In the genomic region with DNA sequence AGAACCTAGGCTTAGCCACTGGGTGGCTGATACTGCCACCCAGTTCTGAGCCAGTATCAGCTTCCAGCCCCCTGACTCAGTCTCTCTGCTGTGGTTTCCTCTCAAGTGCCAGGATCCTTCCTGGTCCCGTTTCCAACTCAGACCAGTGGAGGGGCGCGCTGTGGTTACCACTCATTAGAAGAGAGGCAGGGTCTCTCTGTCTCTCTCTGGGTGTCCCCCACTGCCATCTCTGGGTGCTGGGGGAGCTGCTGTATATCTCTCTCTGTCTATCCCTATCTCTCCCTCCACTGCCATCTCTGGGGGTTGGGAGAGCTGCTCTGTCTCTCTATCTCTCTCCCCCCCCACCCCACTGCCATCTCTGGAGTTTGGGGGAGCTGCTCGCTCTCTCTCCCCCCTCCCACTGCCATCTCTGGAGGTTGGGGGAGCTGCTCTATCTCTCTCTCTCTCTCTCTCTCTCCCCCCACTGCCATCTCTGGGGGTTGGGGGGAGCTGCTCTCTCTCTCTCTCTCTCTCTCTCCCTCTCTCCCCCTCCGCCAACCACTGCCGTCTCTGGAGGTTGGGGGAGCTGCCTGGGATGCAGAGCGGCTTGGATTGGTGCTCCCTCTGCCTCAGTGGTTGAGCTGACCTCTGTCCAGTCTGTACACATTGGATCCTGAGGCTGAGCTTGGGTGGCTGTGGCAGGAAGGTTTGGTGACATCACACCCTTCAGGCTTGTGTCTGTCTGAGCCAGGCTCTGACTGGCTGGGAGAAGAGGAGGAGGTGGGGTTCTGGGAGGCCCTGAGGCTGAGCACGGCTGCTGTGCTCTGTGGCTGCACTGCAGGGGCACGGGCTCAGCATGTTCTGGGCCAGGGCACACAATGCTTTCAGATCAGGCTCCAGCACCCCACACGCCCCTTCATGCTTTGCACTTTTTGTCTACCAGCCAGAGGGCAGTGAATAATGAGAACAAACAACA, we compare ENCODE assay signal across 9 cellular contexts.
DNase-seq lines count a peak whose midpoint lies in the region; ATAC-seq and TF ChIP-seq lines count a peak whose summit lies in the region.
"Had no signal": no experiment of that assay in that cellular context is flagged by ENCODE, and none has a peak within 500 bp of the region (broad histone marks: within the 10 kb centered on the region; RNA-seq: fewer than 3 reads in every experiment).

No MANE protein-coding gene starts in this region.

- no peaks in the 10 kb centered on the region for H3K27me3 ChIP-seq in GM23338 (ENCODE audit: insufficient read depth)

- H3K4me3 Mint-ChIP-seq in GM23338 (no peak overlapping the region), osteocyte (ENCODE audit: unreplicated experiment) (no peak overlapping the region)

- ATAC-seq in GM23338, result peak; percentile 64
- ATAC-seq in HG03439 (IDR thresholded peaks at IDR 0.05; ENCODE audit: unreplicated experiment), result no peak
- ATAC-seq in HG03469 (IDR thresholded peaks at IDR 0.05; ENCODE audit: unreplicated experiment), result no peak

- no peak overlapping the region for H2AFZ ChIP-seq in GM23338

- no peaks in the 10 kb centered on the region for H3K79me2 ChIP-seq in GM23338 (replicated peaks; ENCODE audit: insufficient read depth)

- in situ Hi-C loops in SK-MEL-5 (cut with HindIII; ENCODE audit: low pct_unique_long_range_greater_than_20kb, low sequenced_read_pairs), result no loop called here

- H3K27ac Mint-ChIP-seq in GM23338 (peak overlapping the region; percentile 43; the same call in 1 of the 2 replicates), osteocyte (ENCODE audit: unreplicated experiment) (peak overlapping the region; percentile 81)

- no peaks in the 10 kb centered on the region for H4K20me1 ChIP-seq in GM23338 (replicated peaks; ENCODE audit: insufficient read depth)

- H3K27me3 Mint-ChIP-seq in GM23338 (ENCODE audit: insufficient read depth, low read depth, poor library complexity) (peaks cover 3% of the 10 kb centered on the region), osteocyte (ENCODE audit: unreplicated experiment) (no peaks in the 10 kb centered on the region)

- no peaks in the 10 kb centered on the region for H3K4me1 ChIP-seq in GM23338 (ENCODE audit: insufficient read depth)

- no peaks in the 10 kb centered on the region for H3K9me2 ChIP-seq in GM23338 (ENCODE audit: insufficient read depth)

- H3K36me3 Mint-ChIP-seq in GM23338 (ENCODE audit: low read depth), result no peaks in the 10 kb centered on the region
- H3K36me3 Mint-ChIP-seq in osteocyte (ENCODE audit: unreplicated experiment), result no peaks in the 10 kb centered on the region

- H3F3A ChIP-seq in GM23338 (replicated peaks; ENCODE audit: low read depth), result no peaks in the 10 kb centered on the region

- no peak overlapping the region for H3K4me2 ChIP-seq in GM23338

- H3K27ac ChIP-seq in GM23338 (ENCODE audit: low read depth), result no peak overlapping the region

- DNase-seq in GM23338 (ENCODE audit: low spot score), result no peak
- peak; percentile 10 for DNase-seq in SK-MEL-5 (ENCODE audit: low read depth, low spot score)
- peak; percentile 20 for DNase-seq in epithelial cell of esophagus (ENCODE audit: low read depth)
- peak; percentile 79 for DNase-seq in osteocyte (ENCODE audit: extremely low spot score, unreplicated experiment)
- no peak for DNase-seq in stimulated activated CD4-positive, alpha-beta T cell treated with anti-CD3 and anti-CD28 coated beads, Interleukin-15, amount 100 ng/mL, for 24 hours
- DNase-seq in stimulated activated CD4-positive, alpha-beta T cell treated with anti-CD3 and anti-CD28 coated beads, Interleukin-4, amount 100 ng/mL, for 24 hours, result no peak
- DNase-seq: stimulated activated CD8-positive, alpha-beta memory T cell treated with anti-CD3 and anti-CD28 coated beads, Interleukin-4, amount 100 ng/mL, for 48 hours had no signal

- H3K4me1 Mint-ChIP-seq in GM23338 (peaks cover 14% of the 10 kb centered on the region), osteocyte (ENCODE audit: unreplicated experiment) (peaks cover 19% of the 10 kb centered on the region)

- H3K36me3 ChIP-seq in GM23338 (ENCODE audit: insufficient read depth), result no peaks in the 10 kb centered on the region

- no peak for TF ChIP-seq CTCF in GM23338 (conservative IDR thresholded peaks at IDR 0.05; ENCODE audit: low read depth in 2 of 2)
- TF ChIP-seq CTCF in epithelial cell of esophagus (IDR thresholded peaks at IDR 0.05; ENCODE audit: insufficient read depth, low read depth, low read length, missing control alignments), result no peak
- TF ChIP-seq CTCF in osteocyte (IDR thresholded peaks at IDR 0.05), result no peak

- H3K9me3 Mint-ChIP-seq in GM23338, result no peaks in the 10 kb centered on the region
- no peaks in the 10 kb centered on the region for H3K9me3 Mint-ChIP-seq in osteocyte (ENCODE audit: unreplicated experiment)

- H3K4me3 ChIP-seq in GM23338 (no peak overlapping the region), epithelial cell of esophagus (ENCODE audit: low read length) (no peak overlapping the region)

TF ChIP-seq in GM23338, 12 proteins besides CTCF, POLR2A, EP300 and RAD21 (continues in another document):
- TF ChIP-seq NANOG (IDR thresholded peaks at IDR 0.05; ENCODE audit: borderline replicate concordance) (no peak), EZH2phosphoT487 (IDR thresholded peaks at IDR 0.05; ENCODE audit: unreplicated experiment) (no peak), EZH2 (IDR thresholded peaks at IDR 0.05; ENCODE audit: low read depth, unreplicated experiment) (no peak), JUNB (IDR thresholded peaks at IDR 0.05; ENCODE audit: unreplicated experiment) (no peak)
- TF ChIP-seq, protein P1, sequence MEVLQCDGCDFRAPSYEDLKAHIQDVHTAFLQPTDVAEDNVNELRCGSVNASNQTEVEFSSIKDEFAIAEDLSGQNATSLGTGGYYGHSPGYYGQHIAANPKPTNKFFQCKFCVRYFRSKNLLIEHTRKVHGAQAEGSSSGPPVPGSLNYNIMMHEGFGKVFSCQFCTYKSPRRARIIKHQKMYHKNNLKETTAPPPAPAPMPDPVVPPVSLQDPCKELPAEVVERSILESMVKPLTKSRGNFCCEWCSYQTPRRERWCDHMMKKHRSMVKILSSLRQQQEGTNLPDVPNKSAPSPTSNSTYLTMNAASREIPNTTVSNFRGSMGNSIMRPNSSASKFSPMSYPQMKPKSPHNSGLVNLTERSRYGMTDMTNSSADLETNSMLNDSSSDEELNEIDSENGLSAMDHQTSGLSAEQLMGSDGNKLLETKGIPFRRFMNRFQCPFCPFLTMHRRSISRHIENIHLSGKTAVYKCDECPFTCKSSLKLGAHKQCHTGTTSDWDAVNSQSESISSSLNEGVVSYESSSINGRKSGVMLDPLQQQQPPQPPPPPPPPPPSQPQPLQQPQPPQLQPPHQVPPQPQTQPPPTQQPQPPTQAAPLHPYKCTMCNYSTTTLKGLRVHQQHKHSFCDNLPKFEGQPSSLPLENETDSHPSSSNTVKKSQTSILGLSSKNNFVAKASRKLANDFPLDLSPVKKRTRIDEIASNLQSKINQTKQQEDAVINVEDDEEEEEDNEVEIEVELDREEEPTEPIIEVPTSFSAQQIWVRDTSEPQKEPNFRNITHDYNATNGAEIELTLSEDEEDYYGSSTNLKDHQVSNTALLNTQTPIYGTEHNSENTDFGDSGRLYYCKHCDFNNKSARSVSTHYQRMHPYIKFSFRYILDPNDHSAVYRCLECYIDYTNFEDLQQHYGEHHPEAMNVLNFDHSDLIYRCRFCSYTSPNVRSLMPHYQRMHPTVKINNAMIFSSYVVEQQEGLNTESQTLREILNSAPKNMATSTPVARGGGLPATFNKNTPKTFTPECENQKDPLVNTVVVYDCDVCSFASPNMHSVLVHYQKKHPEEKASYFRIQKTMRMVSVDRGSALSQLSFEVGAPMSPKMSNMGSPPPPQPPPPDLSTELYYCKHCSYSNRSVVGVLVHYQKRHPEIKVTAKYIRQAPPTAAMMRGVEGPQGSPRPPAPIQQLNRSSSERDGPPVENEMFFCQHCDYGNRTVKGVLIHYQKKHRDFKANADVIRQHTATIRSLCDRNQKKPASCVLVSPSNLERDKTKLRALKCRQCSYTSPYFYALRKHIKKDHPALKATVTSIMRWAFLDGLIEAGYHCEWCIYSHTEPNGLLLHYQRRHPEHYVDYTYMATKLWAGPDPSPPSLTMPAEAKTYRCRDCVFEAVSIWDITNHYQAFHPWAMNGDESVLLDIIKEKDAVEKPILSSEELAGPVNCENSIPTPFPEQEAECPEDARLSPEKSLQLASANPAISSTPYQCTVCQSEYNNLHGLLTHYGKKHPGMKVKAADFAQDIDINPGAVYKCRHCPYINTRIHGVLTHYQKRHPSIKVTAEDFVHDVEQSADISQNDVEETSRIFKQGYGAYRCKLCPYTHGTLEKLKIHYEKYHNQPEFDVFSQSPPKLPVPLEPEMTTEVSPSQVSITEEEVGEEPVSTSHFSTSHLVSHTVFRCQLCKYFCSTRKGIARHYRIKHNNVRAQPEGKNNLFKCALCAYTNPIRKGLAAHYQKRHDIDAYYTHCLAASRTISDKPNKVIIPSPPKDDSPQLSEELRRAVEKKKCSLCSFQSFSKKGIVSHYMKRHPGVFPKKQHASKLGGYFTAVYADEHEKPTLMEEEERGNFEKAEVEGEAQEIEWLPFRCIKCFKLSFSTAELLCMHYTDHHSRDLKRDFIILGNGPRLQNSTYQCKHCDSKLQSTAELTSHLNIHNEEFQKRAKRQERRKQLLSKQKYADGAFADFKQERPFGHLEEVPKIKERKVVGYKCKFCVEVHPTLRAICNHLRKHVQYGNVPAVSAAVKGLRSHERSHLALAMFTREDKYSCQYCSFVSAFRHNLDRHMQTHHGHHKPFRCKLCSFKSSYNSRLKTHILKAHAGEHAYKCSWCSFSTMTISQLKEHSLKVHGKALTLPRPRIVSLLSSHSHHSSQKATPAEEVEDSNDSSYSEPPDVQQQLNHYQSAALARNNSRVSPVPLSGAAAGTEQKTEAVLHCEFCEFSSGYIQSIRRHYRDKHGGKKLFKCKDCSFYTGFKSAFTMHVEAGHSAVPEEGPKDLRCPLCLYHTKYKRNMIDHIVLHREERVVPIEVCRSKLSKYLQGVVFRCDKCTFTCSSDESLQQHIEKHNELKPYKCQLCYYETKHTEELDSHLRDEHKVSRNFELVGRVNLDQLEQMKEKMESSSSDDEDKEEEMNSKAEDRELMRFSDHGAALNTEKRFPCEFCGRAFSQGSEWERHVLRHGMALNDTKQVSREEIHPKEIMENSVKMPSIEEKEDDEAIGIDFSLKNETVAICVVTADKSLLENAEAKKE (CRISPR knock-in tag; IDR thresholded peaks at IDR 0.05), result no peak

Comparison
In these comparisons a context has a peak if more than half of its experiments do, and no peak if none do; other contexts are left out.
1. DNase-seq: peak in SK-MEL-5 (single experiment), epithelial cell of esophagus (single experiment) and osteocyte (single experiment); none in GM23338 (single experiment), stimulated activated CD4-positive, alpha-beta T cell treated with anti-CD3 and anti-CD28 coated beads, Interleukin-15, amount 100 ng/mL, for 24 hours (single experiment) and stimulated activated CD4-positive, alpha-beta T cell treated with anti-CD3 and anti-CD28 coated beads, Interleukin-4, amount 100 ng/mL, for 24 hours (single experiment).